Comparison of ENCODE assay signal across 18 cellular contexts in the genomic region with DNA sequence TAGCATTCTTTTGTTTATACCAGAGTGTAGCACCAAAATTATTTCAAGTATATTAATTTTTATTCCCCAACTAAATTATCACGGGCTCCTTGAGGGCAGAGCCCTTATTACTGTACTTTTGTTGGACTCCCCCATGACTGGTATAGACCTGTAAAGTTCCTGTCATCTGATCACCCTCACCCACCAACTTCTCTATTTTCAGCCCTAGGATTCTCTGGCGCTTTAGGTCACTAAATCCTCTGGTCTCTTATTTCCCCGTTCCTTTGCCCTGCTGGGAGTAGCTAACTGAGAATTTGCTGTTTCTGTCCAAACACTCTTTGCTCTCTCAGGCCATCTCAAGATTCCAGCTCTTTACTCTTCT. TPM values are rescaled to one million over a fixed set of nuclear protein-coding genes. Genes with fewer than 3 reads are reported as not detected.
DNase-seq lines count a peak whose midpoint lies in the region; ATAC-seq and TF ChIP-seq lines count a peak whose summit lies in the region.
"Had no signal": no experiment of that assay in that cellular context is flagged by ENCODE, and none has a peak within 500 bp of the region (broad histone marks: within the 10 kb centered on the region; RNA-seq: fewer than 3 reads in every experiment).

No MANE protein-coding gene starts in this region.

- no peaks in the 10 kb centered on the region for H3K36me3 ChIP-seq in PC-3 (ENCODE audit: low read depth, low read length)

- H3K27ac ChIP-seq in PC-3 (ENCODE audit: low read length) = no peak overlapping the region
- H3K27ac ChIP-seq: PC-9 had no signal

- H3K27me3 ChIP-seq in PC-3 (ENCODE audit: low read length) = no peaks in the 10 kb centered on the region

- H3K9ac ChIP-seq in PC-3 (ENCODE audit: low read length) = no peak overlapping the region

- no peak overlapping the region for H3K4me3 ChIP-seq in PC-3 (ENCODE audit: low read length)
- H3K4me3 ChIP-seq: PC-9 had no signal

- intact Hi-C loops in activated CD8-positive, alpha-beta T cell treated with anti-CD3 and anti-CD28 coated beads for 36 hours (cut with micrococcal nuclease) = no loop called here
- intact Hi-C loops in PC-3 (cut with micrococcal nuclease) = no loop called here

- no peaks in the 10 kb centered on the region for H3K27me3 Mint-ChIP-seq in activated CD8-positive, alpha-beta T cell treated with anti-CD3 and anti-CD28 coated beads for 36 hours
- no peaks in the 10 kb centered on the region for H3K27me3 Mint-ChIP-seq in activated CD8-positive, alpha-beta T cell treated with anti-CD3 and anti-CD28 coated beads, Interleukin-2, amount 10 ng/mL, durations not matched to agents 7 days and 5 days (ENCODE audit: low read depth)
- no peaks in the 10 kb centered on the region for H3K27me3 Mint-ChIP-seq in naive B cell

- no peak overlapping the region for H2AFZ ChIP-seq in PC-3 (ENCODE audit: low read length)
- H2AFZ ChIP-seq: PC-9 had no signal

- H3K27ac Mint-ChIP-seq in activated CD8-positive, alpha-beta T cell treated with anti-CD3 and anti-CD28 coated beads for 36 hours = no peak overlapping the region
- no peak overlapping the region for H3K27ac Mint-ChIP-seq in activated CD8-positive, alpha-beta T cell treated with anti-CD3 and anti-CD28 coated beads, Interleukin-2, amount 10 ng/mL, durations not matched to agents 7 days and 5 days
- H3K27ac Mint-ChIP-seq in naive B cell = peak overlapping the region; percentile 27 to 88 (median 68)
- H3K27ac Mint-ChIP-seq: immature natural killer cell, WTC11 had no signal

- H3F3A ChIP-seq in PC-3 (ENCODE audit: low read length, unreplicated experiment) = no peaks in the 10 kb centered on the region

- no peak overlapping the region for H3K4me3 Mint-ChIP-seq in activated CD8-positive, alpha-beta T cell treated with anti-CD3 and anti-CD28 coated beads for 36 hours
- H3K4me3 Mint-ChIP-seq in activated CD8-positive, alpha-beta T cell treated with anti-CD3 and anti-CD28 coated beads, Interleukin-2, amount 10 ng/mL, durations not matched to agents 7 days and 5 days = no peak overlapping the region
- H3K4me3 Mint-ChIP-seq in naive B cell = peak overlapping the region in 5 of 8 donors; percentile 42 to 67 (median 52)
- H3K4me3 Mint-ChIP-seq: WTC11 had no signal

- peak; percentile 13 for ATAC-seq in activated CD8-positive, alpha-beta T cell treated with anti-CD3 and anti-CD28 coated beads for 36 hours
- ATAC-seq in activated CD8-positive, alpha-beta T cell treated with anti-CD3 and anti-CD28 coated beads, Interleukin-2, amount 10 ng/mL, durations not matched to agents 7 days and 5 days = no peak
- ATAC-seq in GM21737 (IDR thresholded peaks at IDR 0.05; ENCODE audit: unreplicated experiment) (peak; percentile 33), HG03354 (IDR thresholded peaks at IDR 0.05; ENCODE audit: poor library complexity, severe bottlenecking, unreplicated experiment) (peak; percentile 30), naive B cell (ENCODE audit: low read depth in 2 of 2) (peak; percentile 26 to 27), left lobe of liver (no peak), PC-3 (no peak)
- ATAC-seq: HCT116, WTC11 had no signal

- peaks cover 3% of the 10 kb centered on the region for H3K36me3 Mint-ChIP-seq in activated CD8-positive, alpha-beta T cell treated with anti-CD3 and anti-CD28 coated beads for 36 hours (ENCODE audit: low read depth)
- no peaks in the 10 kb centered on the region for H3K36me3 Mint-ChIP-seq in activated CD8-positive, alpha-beta T cell treated with anti-CD3 and anti-CD28 coated beads, Interleukin-2, amount 10 ng/mL, durations not matched to agents 7 days and 5 days (ENCODE audit: low read depth)
- H3K36me3 Mint-ChIP-seq in naive B cell = peaks cover 0 to 15% of the 10 kb centered on the region in 2 donors
- H3K36me3 Mint-ChIP-seq: WTC11 had no signal

- CTCF ChIA-PET in activated CD8-positive, alpha-beta T cell treated with anti-CD3 and anti-CD28 coated beads for 36 hours (lab: Charles Lee) = no interaction called here
- CTCF ChIA-PET in activated CD8-positive, alpha-beta T cell treated with anti-CD3 and anti-CD28 coated beads, Interleukin-2, amount 10 ng/mL, durations not matched to agents 7 days and 5 days (lab: Charles Lee) = no interaction called here
- CTCF ChIA-PET in GM10248 (lab: Yijun Ruan, JAX) (no interaction called here), PC-3 (lab: Charles Lee) (no interaction called here)

- peaks cover 27% of the 10 kb centered on the region for H3K4me1 Mint-ChIP-seq in activated CD8-positive, alpha-beta T cell treated with anti-CD3 and anti-CD28 coated beads for 36 hours (ENCODE audit: low read depth)
- peaks cover 16% of the 10 kb centered on the region for H3K4me1 Mint-ChIP-seq in activated CD8-positive, alpha-beta T cell treated with anti-CD3 and anti-CD28 coated beads, Interleukin-2, amount 10 ng/mL, durations not matched to agents 7 days and 5 days (ENCODE audit: low read depth)
- H3K4me1 Mint-ChIP-seq in naive B cell = peaks cover 25 to 34% (median 29%) of the 10 kb centered on the region in 3 donors

- H3K79me2 ChIP-seq in PC-3 (ENCODE audit: low read length) = no peaks in the 10 kb centered on the region

- BruUV-seq in PC-3 (replicated peaks; lab: Mats Ljungman, UMichigan) = no TSS peak

- H3K4me2 ChIP-seq in PC-3 (ENCODE audit: low read length) = no peak overlapping the region
- H3K4me2 ChIP-seq: PC-9 had no signal

- H3K9me3 ChIP-seq in PC-3 (ENCODE audit: low read length) = no peaks in the 10 kb centered on the region

- no peaks in the 10 kb centered on the region for H4K20me1 ChIP-seq in PC-3 (ENCODE audit: low read length)

- POLR2A ChIA-PET in activated CD8-positive, alpha-beta T cell treated with anti-CD3 and anti-CD28 coated beads for 36 hours (lab: Charles Lee) = no interaction called here
- POLR2A ChIA-PET in activated CD8-positive, alpha-beta T cell treated with anti-CD3 and anti-CD28 coated beads, Interleukin-2, amount 10 ng/mL, durations not matched to agents 7 days and 5 days (lab: Charles Lee) = no interaction called here
- POLR2A ChIA-PET in GM10248 (lab: Yijun Ruan, JAX) (no interaction called here), PC-3 (lab: Charles Lee; ENCODE audit: unreplicated experiment) (no interaction called here)

- no peak for TF ChIP-seq CTCF in activated CD8-positive, alpha-beta T cell treated with anti-CD3 and anti-CD28 coated beads for 36 hours (IDR thresholded peaks at IDR 0.05)
- TF ChIP-seq CTCF in GM10248 (IDR thresholded peaks at IDR 0.05; ENCODE audit: control extremely low read depth, extremely low read depth, low read depth, missing control alignments) (no peak), PC-3 (conservative IDR thresholded peaks at IDR 0.05; ENCODE audit: low read depth, low read length) (no peak)

- DNase-seq in activated CD8-positive, alpha-beta T cell treated with anti-CD3 and anti-CD28 coated beads for 36 hours = no peak
- DNase-seq in activated CD8-positive, alpha-beta T cell treated with anti-CD3 and anti-CD28 coated beads, Interleukin-2, amount 10 ng/mL, durations not matched to agents 7 days and 5 days = no peak
- DNase-seq in naive B cell (peak; percentile 6), left lobe of liver (ENCODE audit: low spot score) (no peak), GM10248 (ENCODE audit: extremely low spot score) (no peak), PC-3 (no peak)
- DNase-seq: ACHN, immature natural killer cell, NCI-H2171, PC-9 had no signal

- no peaks in the 10 kb centered on the region for H3K4me1 ChIP-seq in PC-3 (ENCODE audit: insufficient read depth, low read length)

- H3K9me2 ChIP-seq in PC-3 (replicated peaks; ENCODE audit: low read length) = no peaks in the 10 kb centered on the region

- peaks cover 4% of the 10 kb centered on the region for H3K9me3 Mint-ChIP-seq in activated CD8-positive, alpha-beta T cell treated with anti-CD3 and anti-CD28 coated beads for 36 hours
- no peaks in the 10 kb centered on the region for H3K9me3 Mint-ChIP-seq in activated CD8-positive, alpha-beta T cell treated with anti-CD3 and anti-CD28 coated beads, Interleukin-2, amount 10 ng/mL, durations not matched to agents 7 days and 5 days (ENCODE audit: insufficient read depth)
- H3K9me3 Mint-ChIP-seq in naive B cell = peaks cover 4 to 20% (median 10%) of the 10 kb centered on the region in 7 donors
- H3K9me3 Mint-ChIP-seq: immature natural killer cell had no signal

RNA-seq across cellular contexts. Expression of a gene that starts 3.2 kb away (rescaled TPM):
- total RNA-seq in activated CD8-positive, alpha-beta T cell treated with anti-CD3 and anti-CD28 coated beads for 36 hours = under 1 TPM; 0.43 to 0.49 TPM
- not detected for total RNA-seq in activated CD8-positive, alpha-beta T cell treated with anti-CD3 and anti-CD28 coated beads, Interleukin-2, amount 10 ng/mL, durations not matched to agents 7 days and 5 days
- 1 to 10 TPM; 1.5 to 2.8 (median 2.3) TPM for polyA plus RNA-seq in naive B cell (ENCODE audit: low read depth in 6 of 6)
- total RNA-seq in left lobe of liver (0.05 TPM), PC-3 (2014; rRNA removed) (0.46 and 0.55 TPM in 2 replicates)
- polyA plus RNA-seq: immature natural killer cell had no signal

RNA-seq across cellular contexts. Expression of a gene that starts 37.6 kb away (rescaled TPM):
- not detected for total RNA-seq in activated CD8-positive, alpha-beta T cell treated with anti-CD3 and anti-CD28 coated beads for 36 hours
- total RNA-seq in activated CD8-positive, alpha-beta T cell treated with anti-CD3 and anti-CD28 coated beads, Interleukin-2, amount 10 ng/mL, durations not matched to agents 7 days and 5 days = not detected
- not detected for polyA plus RNA-seq in naive B cell (ENCODE audit: low read depth in 6 of 6)
- total RNA-seq in left lobe of liver (not detected), PC-3 (2014; rRNA removed) (not detected in 2 replicates)
- total RNA-seq: HT-29, MCF 10A, mucosa of gallbladder, PC-9, urinary bladder, WTC11 had no signal
- polyA plus RNA-seq: immature natural killer cell, urinary bladder had no signal

RNA-seq across cellular contexts. Expression of a gene that starts 57.7 kb away (rescaled TPM):
- not detected for total RNA-seq in activated CD8-positive, alpha-beta T cell treated with anti-CD3 and anti-CD28 coated beads for 36 hours
- total RNA-seq in activated CD8-positive, alpha-beta T cell treated with anti-CD3 and anti-CD28 coated beads, Interleukin-2, amount 10 ng/mL, durations not matched to agents 7 days and 5 days = not detected
- not detected for polyA plus RNA-seq in naive B cell (ENCODE audit: low read depth in 6 of 6)
- total RNA-seq in left lobe of liver (not detected), PC-3 (2014; rRNA removed) (not detected in 2 replicates)
- total RNA-seq: MCF 10A, mucosa of gallbladder, PC-9, WTC11 had no signal
- polyA plus RNA-seq: immature natural killer cell had no signal

Comparison
In these comparisons a context has a peak if more than half of its experiments do, and no peak if none do; other contexts are left out.
1. ATAC-seq: peak in activated CD8-positive, alpha-beta T cell treated with anti-CD3 and anti-CD28 coated beads for 36 hours (single experiment), GM21737 (single experiment), HG03354 (single experiment) and naive B cell (2 of 2); none in activated CD8-positive, alpha-beta T cell treated with anti-CD3 and anti-CD28 coated beads, Interleukin-2, amount 10 ng/mL, durations not matched to agents 7 days and 5 days (single experiment), left lobe of liver (single experiment) and PC-3 (single experiment).
2. H3K27ac Mint-ChIP-seq: peak in naive B cell (6 of 6); none in activated CD8-positive, alpha-beta T cell treated with anti-CD3 and anti-CD28 coated beads for 36 hours (single experiment) and activated CD8-positive, alpha-beta T cell treated with anti-CD3 and anti-CD28 coated beads, Interleukin-2, amount 10 ng/mL, durations not matched to agents 7 days and 5 days (single experiment).
3. H3K4me3 Mint-ChIP-seq: peak in naive B cell (5 of 8); none in activated CD8-positive, alpha-beta T cell treated with anti-CD3 and anti-CD28 coated beads for 36 hours (single experiment) and activated CD8-positive, alpha-beta T cell treated with anti-CD3 and anti-CD28 coated beads, Interleukin-2, amount 10 ng/mL, durations not matched to agents 7 days and 5 days (single experiment).